8 cellular contexts compared by ENCODE assay signal in the genomic region with DNA sequence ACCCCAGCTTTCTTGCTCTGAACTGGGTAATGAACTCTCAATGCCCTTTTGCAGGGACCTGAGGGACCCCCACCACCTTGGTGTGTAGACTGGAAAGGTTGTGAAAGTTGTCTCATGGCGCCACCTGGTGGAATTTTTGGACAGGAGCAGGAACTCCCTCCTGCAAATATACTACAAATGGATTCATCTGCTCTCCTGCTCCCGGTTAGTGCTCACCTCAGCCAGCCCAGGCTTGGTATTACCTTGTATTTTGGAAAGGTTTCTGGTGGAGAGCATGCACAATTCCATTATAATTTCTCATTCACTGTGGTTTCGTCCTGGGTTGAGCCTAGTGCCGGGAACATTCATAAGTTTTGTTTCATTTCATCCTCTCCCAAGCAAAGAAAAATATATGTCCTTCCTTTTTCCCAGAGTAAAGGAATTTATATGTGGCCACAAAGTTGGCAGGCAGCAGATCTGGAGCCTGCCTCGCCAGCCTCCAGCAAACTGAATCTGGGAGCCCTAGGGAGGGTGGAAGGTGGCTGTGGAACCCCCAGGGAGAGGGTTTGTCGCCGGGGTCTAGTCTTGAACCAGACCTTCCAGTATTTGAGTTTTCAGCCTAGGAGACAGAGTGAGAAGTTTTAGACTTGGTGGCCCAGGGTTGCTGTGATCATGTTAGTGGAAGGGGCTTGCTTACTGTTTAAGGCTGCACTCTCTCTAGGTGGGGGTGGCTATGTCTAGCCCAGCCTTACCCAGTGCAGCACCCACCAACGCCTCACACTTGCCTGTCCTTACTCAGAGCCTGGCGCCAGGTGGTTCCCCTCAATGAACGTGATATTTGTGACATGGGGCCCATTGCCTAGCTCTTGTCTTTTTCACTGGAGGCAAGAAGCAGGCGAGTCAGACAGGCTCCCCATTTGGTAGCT. TPM values are rescaled to one million over a fixed set of nuclear protein-coding genes. Genes with fewer than 3 reads are reported as not detected.
DNase-seq lines count a peak whose midpoint lies in the region; ATAC-seq and TF ChIP-seq lines count a peak whose summit lies in the region.

No MANE protein-coding gene starts in this region.

- no peak overlapping the region for H3K4me3 Mint-ChIP-seq in T-cell

- H3K4me1 ChIP-seq in adipocyte (ENCODE audit: control insufficient read depth, insufficient read depth, low read length) (peaks cover 9% of the 10 kb centered on the region), left ventricle myocardium inferior (no peaks in the 10 kb centered on the region)

- no peak overlapping the region for H3K4me3 ChIP-seq in adipocyte (ENCODE audit: low read length)
- H3K4me3 ChIP-seq in left ventricle myocardium inferior: no peak overlapping the region

- H3K9me3 ChIP-seq in adipocyte (ENCODE audit: control insufficient read depth, low read length): peaks cover 4% of the 10 kb centered on the region
- no peaks in the 10 kb centered on the region for H3K9me3 ChIP-seq in left ventricle myocardium inferior (replicated peaks)

- H3K9ac ChIP-seq in adipocyte (ENCODE audit: low read length): no peak overlapping the region

- H3K27ac ChIP-seq in left ventricle myocardium inferior (replicated peaks): no peak overlapping the region

- DNase-seq in D341Med (ENCODE audit: low spot score) (peak; percentile 56), HuH-7.5 (ENCODE audit: low spot score) (peak; percentile 75), T-cell (peak; percentile 32 to 74 (median 63)), adipocyte (ENCODE audit: low read depth) (peak; percentile 82), left ventricle myocardium inferior (peak; percentile 40), putamen (ENCODE audit: low spot score) (peak; percentile 61)

- no peaks in the 10 kb centered on the region for H3K9me3 Mint-ChIP-seq in T-cell

- no peak overlapping the region for H3K27ac Mint-ChIP-seq in T-cell

- CTCF ChIA-PET in T-cell (lab: Charles Lee): interaction anchor here (0.6 to 7.1 kb wide), 7 partner anchors 10 to 132 kb away, joined by 3 to 55 read pairs (median 4); no protein-coding TSS in a partner anchor

- peak; percentile 88 for TF ChIP-seq CTCF in left ventricle myocardium inferior (IDR thresholded peaks at IDR 0.05; ENCODE audit: borderline replicate concordance)

- ATAC-seq in T-cell (replicated peaks in 1 of 4) (peak in 3 of 4 experiments; percentile 75 to 83 (median 77)), HG03378 (IDR thresholded peaks at IDR 0.05; ENCODE audit: unreplicated experiment) (no peak), HG03280 (IDR thresholded peaks at IDR 0.05; ENCODE audit: unreplicated experiment) (no peak)

- H3K4me1 Mint-ChIP-seq in T-cell: peaks cover 0 to 5% (median 0%) of the 10 kb centered on the region in 3 donors

- peaks cover 4 to 10% of the 10 kb centered on the region in 2 donors for H3K27me3 Mint-ChIP-seq in T-cell

- no peaks in the 10 kb centered on the region for H3K36me3 Mint-ChIP-seq in T-cell

- intact Hi-C loops in left ventricle myocardium inferior (cut with micrococcal nuclease): loop anchor here (5.0 to 10.0 kb wide), 3 partner anchors 122 to 275 kb away; no protein-coding TSS in a partner anchor

- POLR2A ChIA-PET in T-cell (lab: Charles Lee): interaction anchor here in 1 of 2 donors (0.6 kb wide), 1 partner anchor 520 kb away, joined by 4 read pairs; no protein-coding TSS in a partner anchor

- H3K27me3 ChIP-seq in adipocyte (replicated peaks; ENCODE audit: control insufficient read depth, insufficient read depth, low read length) (peaks cover 62% of the 10 kb centered on the region), left ventricle myocardium inferior (ENCODE audit: low read depth) (peaks cover 49% of the 10 kb centered on the region)

- no peaks in the 10 kb centered on the region for H3K36me3 ChIP-seq in adipocyte (ENCODE audit: control insufficient read depth, insufficient read depth, low read length, severe bottlenecking)
- no peaks in the 10 kb centered on the region for H3K36me3 ChIP-seq in left ventricle myocardium inferior

RNA-seq across cellular contexts. Expression of a gene that starts 9.5 kb away (rescaled TPM):
- 10 to 100 TPM in 1 of 5 donors, 1 to 10 TPM in 4; 7.4 to 11.8 (median 9.2) TPM for total RNA-seq in T-cell
- total RNA-seq in left ventricle myocardium inferior: 5.3 TPM

Comparison
In these comparisons a context has a peak if more than half of its experiments do, and no peak if none do; other contexts are left out.
1. ATAC-seq: peak in T-cell (3 of 4); none in HG03378 (single experiment) and HG03280 (single experiment).
2. Peak in every context shown above with its lines, with median percentiles within 50 percentile points of each other: DNase-seq.